8 cellular contexts compared by ENCODE assay signal in genomic region chr2:207474871-207475485, GRCh38. TPM values are rescaled to one million over a fixed set of nuclear protein-coding genes. Genes with fewer than 3 reads are reported as not detected.
DNase-seq lines count a peak whose midpoint lies in the region; ATAC-seq and TF ChIP-seq lines count a peak whose summit lies in the region.

No MANE protein-coding gene starts in this region.

- no peak overlapping the region for H3K4me3 ChIP-seq in lower lobe of right lung

- no peaks in the 10 kb centered on the region for H3K36me3 ChIP-seq in lower lobe of right lung

- DNase-seq in NCI-H345 (lab: John Stamatoyannopoulos, UW) (peak; percentile 64), NCI-H345 treated with DMSO at 0.1 percent for 48 hours (lab: John Stamatoyannopoulos, UW; ENCODE audit: unreplicated experiment) (no peak), Kasumi-1 (lab: John Stamatoyannopoulos, UW) (peak; percentile 22 to 27), SW480 (ENCODE audit: low spot score) (peak; percentile 38), dermis microvascular lymphatic vessel endothelial cell (ENCODE audit: low read depth in 2 of 2) (peak; percentile 45 to 60), lower lobe of right lung (no peak)
- DNase-seq in stimulated activated naive CD8-positive, alpha-beta T cell treated with anti-CD3 and anti-CD28 coated beads, Interleukin-15, Interleukin-2, amounts not matched to agents 100 U/mL and 50 U/mL, for 24 hours: peak; percentile 54

- ATAC-seq in lower lobe of right lung: peak; percentile 52 to 69
- ATAC-seq in stimulated activated naive CD8-positive, alpha-beta T cell treated with anti-CD3 and anti-CD28 coated beads, Interleukin-15, Interleukin-2, amounts not matched to agents 100 U/mL and 50 U/mL, for 24 hours: no peak
- no peak for ATAC-seq in HG03039 (IDR thresholded peaks at IDR 0.05; ENCODE audit: unreplicated experiment)

- H3K9me3 ChIP-seq in lower lobe of right lung: no peaks in the 10 kb centered on the region

- H3K4me1 ChIP-seq in lower lobe of right lung: peaks cover 25% of the 10 kb centered on the region

- no peaks in the 10 kb centered on the region for H3K27me3 ChIP-seq in lower lobe of right lung (ENCODE audit: low read depth)

- peak; percentile 69 for TF ChIP-seq CTCF in lower lobe of right lung (IDR thresholded peaks at IDR 0.05)

- H3K27ac ChIP-seq in lower lobe of right lung: no peak overlapping the region

- intact Hi-C loops in lower lobe of right lung (cut with DNase I): loop anchor here (5.0 kb wide), 1 partner anchor 493 kb away; no protein-coding TSS in a partner anchor

RNA-seq across cellular contexts. Expression of gene CREB1, which starts 54.8 kb away (rescaled TPM):
- total RNA-seq in dermis microvascular lymphatic vessel endothelial cell (29.7 and 31.0 TPM in 2 replicates), lower lobe of right lung (71.3 TPM)

Comparison
In these comparisons a context has a peak if more than half of its experiments do, and no peak if none do; other contexts are left out.
1. DNase-seq: peak in NCI-H345 (single experiment), Kasumi-1 (2 of 2), SW480 (single experiment), dermis microvascular lymphatic vessel endothelial cell (2 of 2) and stimulated activated naive CD8-positive, alpha-beta T cell treated with anti-CD3 and anti-CD28 coated beads, Interleukin-15, Interleukin-2, amounts not matched to agents 100 U/mL and 50 U/mL, for 24 hours (single experiment); none in NCI-H345 treated with DMSO at 0.1 percent for 48 hours (single experiment) and lower lobe of right lung (single experiment).
2. ATAC-seq: peak in lower lobe of right lung (2 of 2); none in stimulated activated naive CD8-positive, alpha-beta T cell treated with anti-CD3 and anti-CD28 coated beads, Interleukin-15, Interleukin-2, amounts not matched to agents 100 U/mL and 50 U/mL, for 24 hours (single experiment) and HG03039 (single experiment).